In the genomic region with DNA sequence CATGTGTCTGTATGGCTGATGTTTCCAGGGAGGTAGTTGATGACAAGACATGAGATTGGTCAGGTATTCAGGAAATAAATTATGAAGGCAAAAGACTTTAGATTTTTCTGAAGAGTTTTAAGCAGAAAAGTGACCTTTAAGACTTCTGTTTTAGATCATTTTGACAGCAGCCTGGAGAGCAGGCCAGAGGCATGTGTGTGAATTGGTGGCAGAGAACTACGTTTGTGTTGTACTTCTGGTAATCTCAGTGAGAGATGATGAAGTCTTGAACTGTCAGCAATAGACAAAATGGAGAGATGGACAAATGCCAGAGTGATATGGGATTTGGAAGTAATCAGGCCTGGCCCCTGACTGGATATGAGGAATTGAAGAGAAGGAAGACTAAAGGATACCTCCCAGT, we compare ENCODE assay signal across 26 cellular contexts.
"Had no signal": no experiment of that assay in that cellular context is flagged by ENCODE, and none has a peak within 500 bp of the region (broad histone marks: within the 10 kb centered on the region; RNA-seq: fewer than 3 reads in every experiment).

No MANE protein-coding gene starts in this region.

- H3K9me3 ChIP-seq: gastroesophageal sphincter, heart left ventricle, mucosa of descending colon, neutrophil, pancreas, right lobe of liver, suprapubic skin, transverse colon, vagina had no signal

- H3K27me3 Mint-ChIP-seq: naive B cell; natural killer cell treated with Interleukin-12 subunit alpha and Interleukin-12 subunit beta and Interleukin-15 and Interleukin-18, amount 100 ng/mL, for 72 hours; stimulated activated naive CD8-positive, alpha-beta T cell treated with anti-CD3 and anti-CD28 coated beads, Interleukin-15, amount 100 ng/mL, for 72 hours had no signal

- H3K4me3 ChIP-seq: dorsolateral prefrontal cortex, gastroesophageal sphincter, heart left ventricle, hepatocyte, mucosa of descending colon, pancreas, right lobe of liver, suprapubic skin, transverse colon, vagina had no signal

- H3K36me3 ChIP-seq: heart left ventricle, neutrophil, pancreas, right lobe of liver, suprapubic skin, transverse colon, vagina had no signal

- ATAC-seq: foreskin keratinocyte; gastroesophageal sphincter; left lobe of liver; mucosa of descending colon; natural killer cell treated with Interleukin-12 subunit alpha and Interleukin-12 subunit beta and Interleukin-15 and Interleukin-18, amount 100 ng/mL, for 72 hours; pancreas; right lobe of liver; stimulated activated naive CD8-positive, alpha-beta T cell treated with anti-CD3 and anti-CD28 coated beads, Interleukin-15, amount 100 ng/mL, for 72 hours had no signal

- H3K27ac Mint-ChIP-seq: mesothelial cell of epicardium; progenitor cell of endocrine pancreas; stimulated activated naive CD8-positive, alpha-beta T cell treated with anti-CD3 and anti-CD28 coated beads, Interleukin-15, amount 100 ng/mL, for 72 hours had no signal

- H3K4me2 ChIP-seq: hepatocyte had no signal

- H3K4me3 Mint-ChIP-seq: mesothelial cell of epicardium; natural killer cell treated with Interleukin-12 subunit alpha and Interleukin-12 subunit beta and Interleukin-15 and Interleukin-18, amount 100 ng/mL, for 72 hours; neural crest cell; stimulated activated naive CD8-positive, alpha-beta T cell treated with anti-CD3 and anti-CD28 coated beads, Interleukin-15, amount 100 ng/mL, for 72 hours had no signal

- DNase-seq: dorsolateral prefrontal cortex; effector CD4-positive, alpha-beta T cell; foreskin keratinocyte; heart left ventricle; kidney; mesenchymal stem cell; mucosa of descending colon; naive B cell; pancreas; right lobe of liver; small intestine; stimulated activated CD4-positive, alpha-beta T cell treated with anti-CD3 and anti-CD28 coated beads, Interleukin-15, amount 100 ng/mL, for 24 hours; stimulated activated CD4-positive, alpha-beta T cell treated with anti-CD3 and anti-CD28 coated beads, Interleukin-2, amount 100 ng/mL, for 48 hours; stimulated activated naive CD4-positive, alpha-beta T cell; stimulated activated naive CD8-positive, alpha-beta T cell treated with anti-CD3 and anti-CD28 coated beads, Interleukin-15, amount 100 ng/mL, for 72 hours; transverse colon had no signal

- H2AFZ ChIP-seq: hepatocyte had no signal

- FAIRE-seq: kidney, pancreas, small intestine had no signal

- H3K27me3 ChIP-seq: dorsolateral prefrontal cortex, foreskin keratinocyte, gastroesophageal sphincter, heart left ventricle, hepatocyte, neutrophil, pancreas, right lobe of liver, suprapubic skin, transverse colon, vagina had no signal

- H3K27ac ChIP-seq: dorsolateral prefrontal cortex, foreskin keratinocyte, gastroesophageal sphincter, heart left ventricle, hepatocyte, neutrophil, pancreas, right lobe of liver, suprapubic skin, transverse colon, vagina had no signal

- H3K9me3 Mint-ChIP-seq: mesothelial cell of epicardium; natural killer cell treated with Interleukin-12 subunit alpha and Interleukin-12 subunit beta and Interleukin-15 and Interleukin-18, amount 100 ng/mL, for 72 hours; neural crest cell had no signal
